Comparison of ENCODE assay signal across 9 cellular contexts in the genomic region with DNA sequence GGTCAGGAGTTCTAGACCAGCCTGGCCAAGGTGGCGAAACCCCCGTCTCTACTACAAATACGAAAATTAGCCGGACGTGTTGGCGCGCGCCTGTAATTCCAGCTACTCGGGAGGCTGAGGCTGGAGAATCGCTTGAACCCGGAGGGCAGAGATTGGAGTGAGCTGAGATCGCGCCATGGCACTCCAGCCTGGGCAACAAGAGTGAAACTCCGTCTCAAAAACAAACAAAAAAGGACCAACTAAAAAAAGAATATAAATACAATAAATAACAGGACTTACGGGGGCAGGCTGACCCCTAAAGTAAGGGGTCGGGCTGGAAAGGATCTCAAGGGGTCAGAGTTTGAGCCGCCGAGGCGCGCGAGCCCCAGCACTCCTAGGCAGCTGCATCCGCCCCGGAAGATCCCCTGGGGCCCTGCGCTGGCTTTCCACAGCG. TPM values are rescaled to one million over a fixed set of nuclear protein-coding genes. Genes with fewer than 3 reads are reported as not detected.
DNase-seq lines count a peak whose midpoint lies in the region; ATAC-seq and TF ChIP-seq lines count a peak whose summit lies in the region.
"Had no signal": no experiment of that assay in that cellular context is flagged by ENCODE, and none has a peak within 500 bp of the region (broad histone marks: within the 10 kb centered on the region; RNA-seq: fewer than 3 reads in every experiment).

No MANE protein-coding gene starts in this region.

- H3K4me1 ChIP-seq in esophagus (ENCODE audit: control insufficient read depth in 2 of 2, insufficient read depth in 2 of 2, low read length in 1 of 2), result peaks cover 0 to 14% of the 10 kb centered on the region in 2 donors
- peaks cover 14% of the 10 kb centered on the region for H3K4me1 ChIP-seq in psoas muscle

- H3K27me3 ChIP-seq in esophagus (ENCODE audit: control insufficient read depth in 1 of 2, insufficient read depth in 2 of 2, low read length in 2 of 2) (no peaks in the 10 kb centered on the region), psoas muscle (ENCODE audit: insufficient read depth in 3 of 3, low read length in 2 of 3) (no peaks in the 10 kb centered on the region)

- no peak for ATAC-seq in psoas muscle
- no peak for ATAC-seq in HG03565 (IDR thresholded peaks at IDR 0.05; ENCODE audit: unreplicated experiment)

- H3K36me3 ChIP-seq in esophagus (ENCODE audit: control insufficient read depth in 2 of 2, insufficient read depth in 2 of 2, low read length in 1 of 2) (peaks cover 2 to 25% of the 10 kb centered on the region in 2 donors), psoas muscle (ENCODE audit: insufficient read depth in 1 of 2, low read depth in 1 of 2) (peaks cover 3 to 26% of the 10 kb centered on the region in 2 donors)

- H3K27ac ChIP-seq in esophagus (ENCODE audit: low read depth in 2 of 2, low read length in 1 of 2), result peak overlapping the region; percentile 92 to 99
- H3K27ac ChIP-seq in psoas muscle, result peak overlapping the region; percentile 96

- 0 to 1% methylated on average over 25 of the region's 25 CpGs for WGBS in esophagus, 2 donors
- 1% methylated on average over 25 of the region's 25 CpGs for WGBS in psoas muscle, 3 donors

- H3K4me3 ChIP-seq in GM12864 (ENCODE audit: low read depth, low read length), result peak overlapping the region; percentile 98
- H3K4me3 ChIP-seq in esophagus (ENCODE audit: low read depth in 1 of 2, low read length in 2 of 2), result peak overlapping the region; percentile 60 to 85
- H3K4me3 ChIP-seq in psoas muscle, result peak overlapping the region; percentile 99

- TF ChIP-seq CTCF in GM12864 (IDR thresholded peaks at IDR 0.05; ENCODE audit: low read depth, low read length, missing control alignments), result no peak
- peak; percentile 3 for TF ChIP-seq CTCF in psoas muscle (IDR thresholded peaks at IDR 0.05)

- DNase-seq in GM12864 (ENCODE audit: low read depth), result no peak
- no peak for DNase-seq in psoas muscle
- no peak for DNase-seq in GM19240 (ENCODE audit: insufficient read length, low spot score)
- DNase-seq in SW 1271 (lab: John Stamatoyannopoulos, UW), result no peak
- DNase-seq in stimulated activated CD4-positive, alpha-beta T cell treated with anti-CD3 and anti-CD28 coated beads, Interleukin-12 subunit alpha, Interleukin-12 subunit beta, amount 100 ng/mL, for 4 hours, result no peak

- intact Hi-C loops in psoas muscle (cut with DNase I), result loop anchor here in 1 of 2 donors (1.0 kb wide), 1 partner anchor 78 kb away; no protein-coding TSS in a partner anchor

- H3K9me3 ChIP-seq in esophagus (ENCODE audit: control insufficient read depth in 2 of 2, insufficient read depth in 1 of 2, low read depth in 1 of 2, low read length in 1 of 2) (no peaks in the 10 kb centered on the region), psoas muscle (no peaks in the 10 kb centered on the region)

TF ChIP-seq in PFSK-1, 5 proteins besides CTCF, POLR2A, EP300 and RAD21:
- TF ChIP-seq, protein P1, sequence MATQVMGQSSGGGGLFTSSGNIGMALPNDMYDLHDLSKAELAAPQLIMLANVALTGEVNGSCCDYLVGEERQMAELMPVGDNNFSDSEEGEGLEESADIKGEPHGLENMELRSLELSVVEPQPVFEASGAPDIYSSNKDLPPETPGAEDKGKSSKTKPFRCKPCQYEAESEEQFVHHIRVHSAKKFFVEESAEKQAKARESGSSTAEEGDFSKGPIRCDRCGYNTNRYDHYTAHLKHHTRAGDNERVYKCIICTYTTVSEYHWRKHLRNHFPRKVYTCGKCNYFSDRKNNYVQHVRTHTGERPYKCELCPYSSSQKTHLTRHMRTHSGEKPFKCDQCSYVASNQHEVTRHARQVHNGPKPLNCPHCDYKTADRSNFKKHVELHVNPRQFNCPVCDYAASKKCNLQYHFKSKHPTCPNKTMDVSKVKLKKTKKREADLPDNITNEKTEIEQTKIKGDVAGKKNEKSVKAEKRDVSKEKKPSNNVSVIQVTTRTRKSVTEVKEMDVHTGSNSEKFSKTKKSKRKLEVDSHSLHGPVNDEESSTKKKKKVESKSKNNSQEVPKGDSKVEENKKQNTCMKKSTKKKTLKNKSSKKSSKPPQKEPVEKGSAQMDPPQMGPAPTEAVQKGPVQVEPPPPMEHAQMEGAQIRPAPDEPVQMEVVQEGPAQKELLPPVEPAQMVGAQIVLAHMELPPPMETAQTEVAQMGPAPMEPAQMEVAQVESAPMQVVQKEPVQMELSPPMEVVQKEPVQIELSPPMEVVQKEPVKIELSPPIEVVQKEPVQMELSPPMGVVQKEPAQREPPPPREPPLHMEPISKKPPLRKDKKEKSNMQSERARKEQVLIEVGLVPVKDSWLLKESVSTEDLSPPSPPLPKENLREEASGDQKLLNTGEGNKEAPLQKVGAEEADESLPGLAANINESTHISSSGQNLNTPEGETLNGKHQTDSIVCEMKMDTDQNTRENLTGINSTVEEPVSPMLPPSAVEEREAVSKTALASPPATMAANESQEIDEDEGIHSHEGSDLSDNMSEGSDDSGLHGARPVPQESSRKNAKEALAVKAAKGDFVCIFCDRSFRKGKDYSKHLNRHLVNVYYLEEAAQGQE (IDR thresholded peaks at IDR 0.05; ENCODE audit: insufficient read depth in 1 of 2, low read depth in 2 of 2, low read length in 2 of 2), result no peak
- TF ChIP-seq SIN3A (IDR thresholded peaks at IDR 0.05; ENCODE audit: borderline replicate concordance, insufficient read depth, low read length), result 0 out of 2 replicates have a peak, but pooled peaks have one; percentile 6

RNA-seq across cellular contexts. Expression of a gene that starts 0.5 kb away (rescaled TPM):
- polyA plus RNA-seq in PFSK-1 (2012; ENCODE audit: insufficient read length, low read depth), result 88.4 TPM
- 100 to 1,000 TPM in 1 of 2 donors, 10 to 100 TPM in 1; 82.0 to 107 TPM for polyA plus RNA-seq in esophagus
- total RNA-seq in psoas muscle, result 10 to 100 TPM; 40.7 to 56.0 (median 55.1) TPM
- polyA plus RNA-seq in psoas muscle, result 100 to 1,000 TPM in 1 of 3 donors, 10 to 100 TPM in 2; 46.7 to 152 (median 89.7) TPM

RNA-seq across cellular contexts. Expression of a gene that starts 3.3 kb away (rescaled TPM):
- polyA plus RNA-seq in PFSK-1 (2012; ENCODE audit: insufficient read length, low read depth), result 5.5 TPM
- polyA plus RNA-seq in esophagus (under 1 TPM; 0.42 to 0.92 TPM), psoas muscle (1 to 10 TPM in 1 of 3 donors, under 1 TPM in 2; 0.04 to 3.2 (median 0.34) TPM)
- total RNA-seq in psoas muscle, result not detected
- total RNA-seq: esophagus mucosa had no signal

RNA-seq across cellular contexts. Expression of a gene that starts 30.4 kb away (rescaled TPM):
- 43.4 TPM for polyA plus RNA-seq in PFSK-1 (2012; ENCODE audit: insufficient read length, low read depth)
- 10 to 100 TPM; 42.9 to 59.4 TPM for polyA plus RNA-seq in esophagus
- 10 to 100 TPM; 20.4 to 27.3 (median 23.3) TPM for total RNA-seq in psoas muscle
- 10 to 100 TPM; 13.1 to 33.6 (median 19.7) TPM for polyA plus RNA-seq in psoas muscle

RNA-seq across cellular contexts. Expression of a gene that starts 33.5 kb away (rescaled TPM):
- 17.8 TPM for polyA plus RNA-seq in PFSK-1 (2012; ENCODE audit: insufficient read length, low read depth)
- polyA plus RNA-seq in esophagus, result 1 to 10 TPM in 1 of 2 donors, under 1 TPM in 1; 0.68 to 1.0 TPM
- total RNA-seq in psoas muscle, result 1 to 10 TPM; 4.5 to 6.4 (median 5.6) TPM
- 1 to 10 TPM; 1.3 to 3.1 (median 2.2) TPM for polyA plus RNA-seq in psoas muscle
